In the genomic region with DNA sequence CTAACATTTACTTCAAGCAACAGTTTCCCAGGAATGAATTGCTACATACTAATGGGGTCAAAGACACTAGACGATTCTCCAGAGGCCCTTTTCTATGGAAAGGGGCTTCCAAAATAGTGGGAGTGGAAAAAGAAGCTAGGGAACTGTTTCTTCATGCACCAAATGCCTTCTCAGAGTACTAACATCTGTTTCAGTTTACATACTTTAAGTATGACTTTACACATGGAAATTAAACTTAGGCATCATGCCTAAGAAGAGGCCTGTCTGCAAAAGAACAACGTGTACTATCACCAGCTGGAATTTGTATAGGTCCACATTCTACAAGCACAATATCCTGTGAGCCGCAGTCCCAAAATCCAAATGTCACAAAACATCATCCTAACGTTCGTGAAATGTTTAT, we compare ENCODE assay signal across 9 cellular contexts. TPM values are rescaled to one million over a fixed set of nuclear protein-coding genes. Genes with fewer than 3 reads are reported as not detected.
DNase-seq lines count a peak whose midpoint lies in the region; ATAC-seq, FAIRE-seq and TF ChIP-seq lines count a peak whose summit lies in the region.
"Had no signal": no experiment of that assay in that cellular context is flagged by ENCODE, and none has a peak within 500 bp of the region (broad histone marks: within the 10 kb centered on the region; RNA-seq: fewer than 3 reads in every experiment).

No MANE protein-coding gene starts in this region.

- H3K9me1 ChIP-seq in keratinocyte (ENCODE audit: control insufficient read depth, extremely low read depth, insufficient read depth, low read length), result no peaks in the 10 kb centered on the region

- ATAC-seq in esophagus mucosa, result no peak

- H3K4me2 ChIP-seq in GM23248 (ENCODE audit: unreplicated experiment), result peak overlapping the region; percentile 77
- peak overlapping the region; percentile 35 for H3K4me2 ChIP-seq in keratinocyte (ENCODE audit: control insufficient read depth, extremely low read depth, insufficient read depth, low read depth, low read length)

- DNase-seq in GM23248 (peak; percentile 91), keratinocyte (ENCODE audit: low read depth, low spot score) (peak; percentile 21), smooth muscle cell of the brain vasculature (ENCODE audit: low read depth, low spot score) (peak; percentile 69), NCI-H748 (lab: John Stamatoyannopoulos, UW; ENCODE audit: unreplicated experiment) (no peak), NCI-H128 (lab: John Stamatoyannopoulos, UW; ENCODE audit: unreplicated experiment) (no peak)
- no peak for DNase-seq in activated CD8-positive, alpha-beta memory T cell treated with anti-CD3 and anti-CD28 coated beads, Interleukin-2, amount 50 U/mL, for 48 hours
- DNase-seq: NCI-H187 had no signal

- H3K79me2 ChIP-seq in GM23248 (ENCODE audit: insufficient read depth), result no peaks in the 10 kb centered on the region
- no peaks in the 10 kb centered on the region for H3K79me2 ChIP-seq in keratinocyte (ENCODE audit: control insufficient read depth, insufficient read depth, low read length)

- dilution Hi-C loops in keratinocyte (cut with MboI; ENCODE audit: extremely low pct_ligation_motif_present, low sequenced_read_pairs), result no loop called here

- H3K9me2 ChIP-seq in GM23248 (ENCODE audit: insufficient read depth), result no peaks in the 10 kb centered on the region

- H3K9me3 Mint-ChIP-seq in brain, result no peaks in the 10 kb centered on the region

- in situ Hi-C loops in GM23248 (cut with MboI), result loop anchor here (25.0 kb wide), 1 partner anchor 875 kb away; no protein-coding TSS in a partner anchor

- H3K27ac Mint-ChIP-seq in brain, result peak overlapping the region in 4 of 5 experiments; percentile 26 to 79 (median 46)

- H2AFZ ChIP-seq in GM23248 (0 out of 2 replicates have a peak overlapping the region, but pooled peaks have one; percentile 7), keratinocyte (ENCODE audit: control insufficient read depth, low read length) (peak overlapping the region; percentile 57)

- H3K4me3 ChIP-seq in GM23248, result peak overlapping the region; percentile 52
- no peak overlapping the region for H3K4me3 ChIP-seq in keratinocyte (ENCODE audit: control insufficient read depth in 2 of 3, extremely low read depth in 1 of 3, insufficient read depth in 2 of 3, low read depth in 1 of 3, low read length in 3 of 3)

- H3K9me3 ChIP-seq in GM23248 (ENCODE audit: low read depth), result no peaks in the 10 kb centered on the region
- no peaks in the 10 kb centered on the region for H3K9me3 ChIP-seq in keratinocyte (ENCODE audit: control insufficient read depth, low read depth, low read length)

- H3K36me3 ChIP-seq in GM23248 (ENCODE audit: low read depth) (no peaks in the 10 kb centered on the region), keratinocyte (ENCODE audit: control insufficient read depth in 2 of 2, extremely low read depth in 1 of 2, insufficient read depth in 2 of 2, low read length in 2 of 2) (no peaks in the 10 kb centered on the region)

- no peaks in the 10 kb centered on the region for H3K36me3 Mint-ChIP-seq in brain

- H3K27me3 Mint-ChIP-seq in brain, result no peaks in the 10 kb centered on the region

- H4K20me1 ChIP-seq in GM23248 (ENCODE audit: insufficient read depth) (no peaks in the 10 kb centered on the region), keratinocyte (ENCODE audit: control insufficient read depth, extremely low read depth, insufficient read depth, low read length) (no peaks in the 10 kb centered on the region)

- peak; percentile 86 for FAIRE-seq in keratinocyte (lab: Jason Lieb, UNC)

- WGBS in GM23248 (ENCODE audit: low coverage in 1 of 2, low lambda C conversion rate in 2 of 2, missing lambda C conversion rate in 2 of 2), 2 experiments, result 0 to 2% methylated on average over 5 of the region's 5 CpGs

- H3K27me3 ChIP-seq in GM23248 (replicated peaks; ENCODE audit: insufficient read depth) (no peaks in the 10 kb centered on the region), keratinocyte (ENCODE audit: control insufficient read depth, extremely low read depth, insufficient read depth, low read length) (no peaks in the 10 kb centered on the region)

- H3K4me3 Mint-ChIP-seq in brain, result peak overlapping the region in 2 of 5 experiments; percentile 34 to 57

- TF ChIP-seq CTCF in brain (conservative IDR thresholded peaks at IDR 0.05) (no peak), keratinocyte (optimal IDR thresholded peaks at IDR 0.05 in 1 of 3, IDR thresholded peaks at IDR 0.05 in 1 of 3, conservative IDR thresholded peaks at IDR 0.05 in 1 of 3; ENCODE audit: extremely low read depth in 1 of 3, insufficient read depth in 2 of 3, low read length in 3 of 3) (no peak)

- H3K4me1 ChIP-seq in GM23248 (ENCODE audit: insufficient read depth), result peaks cover 44% of the 10 kb centered on the region
- H3K4me1 ChIP-seq in keratinocyte (ENCODE audit: control insufficient read depth, extremely low read depth, insufficient read depth, low read length), result peaks cover 12% of the 10 kb centered on the region

- H3K27ac ChIP-seq in GM23248 (peak overlapping the region; percentile 76), keratinocyte (ENCODE audit: control insufficient read depth, insufficient read depth, low read length) (no peak overlapping the region)

- peak overlapping the region; percentile 57 for H3K9ac ChIP-seq in GM23248
- no peak overlapping the region for H3K9ac ChIP-seq in keratinocyte (ENCODE audit: control insufficient read depth, extremely low read depth, insufficient read depth, low read length)

- H3K4me1 Mint-ChIP-seq in brain, result peaks cover 22% of the 10 kb centered on the region

- peaks cover 28% of the 10 kb centered on the region for H3F3A ChIP-seq in GM23248 (ENCODE audit: insufficient read depth)

RNA-seq across cellular contexts. Expression of gene WDR75, which starts 29.4 kb away (rescaled TPM):
- 30.5 and 44.1 TPM in 2 replicates for total RNA-seq in GM23248 (2014; rRNA removed; shearing (Covaris generic))
- polyA plus RNA-seq in GM23248 (2016; fragmentation: Nextera tagmentation; extraction: Ambion mirVana), result 22.9 and 25.8 TPM in 2 replicates
- polyA plus RNA-seq in brain (ENCODE audit: insufficient read depth, low read depth, low replicate concordance), result 8.0 TPM
- 37.0 to 67.3 TPM (median 60.4 TPM) in 3 replicates for polyA plus RNA-seq in keratinocyte
- polyA plus RNA-seq in keratinocyte (2011; ENCODE audit: low read depth), result 43.6 TPM
- 19.1 and 41.5 TPM in 2 replicates for polyA plus RNA-seq in keratinocyte (2011; cell fraction: cytosol; rRNA removed)
- 64.9 and 91.2 TPM in 2 replicates for polyA plus RNA-seq in keratinocyte (2011; cell fraction: nucleus; rRNA removed)
- polyA plus RNA-seq in keratinocyte (2012; ENCODE audit: low replicate concordance), result 26.1 and 29.0 TPM in 2 replicates
- polyA minus RNA-seq in keratinocyte, result 41.1 to 66.3 TPM (median 56.1 TPM) in 3 replicates
- 16.3 TPM for polyA minus RNA-seq in keratinocyte (2011; cell fraction: cytosol; rRNA and poly(A)+ RNA removed)
- 62.7 and 77.6 TPM in 2 replicates for polyA minus RNA-seq in keratinocyte (2011; cell fraction: nucleus; rRNA and poly(A)+ RNA removed)
- 24.3 TPM for total RNA-seq in esophagus mucosa

Comparison
In these comparisons a context has a peak if more than half of its experiments do, and no peak if none do; other contexts are left out.
1. DNase-seq: peak in GM23248 (single experiment), keratinocyte (single experiment) and smooth muscle cell of the brain vasculature (single experiment); none in NCI-H748 (single experiment), NCI-H128 (single experiment) and activated CD8-positive, alpha-beta memory T cell treated with anti-CD3 and anti-CD28 coated beads, Interleukin-2, amount 50 U/mL, for 48 hours (single experiment).